ENCODE assay signal across 1 cellular context in genomic region chr15:44728576-44729393, GRCh38.
TF ChIP-seq lines count a peak whose summit lies in the region.

No MANE protein-coding gene starts in this region.

TF ChIP-seq in HEK293, 187 proteins besides CTCF, POLR2A, EP300 and RAD21 (continued from another document):
- no peak for TF ChIP-seq GFI1B (tag by site-specific recombination; IDR thresholded peaks at IDR 0.05)
- TF ChIP-seq ZNF623 (tag by site-specific recombination; IDR thresholded peaks at IDR 0.05) = no peak
- no peak for TF ChIP-seq ZFP37 (tag by site-specific recombination; IDR thresholded peaks at IDR 0.05)
- TF ChIP-seq ZFP3 (tag by site-specific recombination; IDR thresholded peaks at IDR 0.05; ENCODE audit: low read depth) = no peak
- TF ChIP-seq EGR2 (tag by site-specific recombination; IDR thresholded peaks at IDR 0.05; ENCODE audit: low read depth) = peak; percentile 88
- TF ChIP-seq ZNF529 (tag by site-specific recombination; IDR thresholded peaks at IDR 0.05; ENCODE audit: insufficient replicate concordance) = no peak
- 0 out of 2 replicates have a peak, but pooled peaks have one; percentile 21 for TF ChIP-seq OSR2 (tag by site-specific recombination; IDR thresholded peaks at IDR 0.05)
- TF ChIP-seq ZIC2 (tag by site-specific recombination; IDR thresholded peaks at IDR 0.05) = peak; percentile 80
- TF ChIP-seq ZNF600 (tag by site-specific recombination; IDR thresholded peaks at IDR 0.05) = no peak; the same call in none of the 2 replicates
- TF ChIP-seq MZF1 (tag by site-specific recombination; IDR thresholded peaks at IDR 0.05; ENCODE audit: borderline replicate concordance) = no peak
- TF ChIP-seq HOXC10 (CRISPR knock-in tag; IDR thresholded peaks at IDR 0.05) = no peak
- no peak for TF ChIP-seq ZNF658 (tag by site-specific recombination; IDR thresholded peaks at IDR 0.05)
- TF ChIP-seq ZNF335 (tag by site-specific recombination; conservative IDR thresholded peaks at IDR 0.05) = no peak; the same call in none of the 2 replicates
- no peak for TF ChIP-seq ZNF791 (tag by site-specific recombination; IDR thresholded peaks at IDR 0.05)
- TF ChIP-seq ZNF366 (tag by site-specific recombination; conservative IDR thresholded peaks at IDR 0.05) = peak; percentile 89
- TF ChIP-seq ZNF514 (tag by site-specific recombination; IDR thresholded peaks at IDR 0.05) = no peak
- no peak for TF ChIP-seq MEIS1 (CRISPR knock-in tag; IDR thresholded peaks at IDR 0.05; ENCODE audit: borderline replicate concordance)
- no peak for TF ChIP-seq ZNF621 (tag by site-specific recombination; IDR thresholded peaks at IDR 0.05)
- TF ChIP-seq ZNF501 (tag by site-specific recombination; IDR thresholded peaks at IDR 0.05) = peak; percentile 73; the same call in 1 of the 2 replicates
- TF ChIP-seq ZEB2 (tag by site-specific recombination; IDR thresholded peaks at IDR 0.05) = peak; percentile 79
- no peak for TF ChIP-seq ZNF837 (tag by site-specific recombination; IDR thresholded peaks at IDR 0.05)
- no peak for TF ChIP-seq ZNF830 (tag by site-specific recombination; IDR thresholded peaks at IDR 0.05; ENCODE audit: low read depth)
- no peak for TF ChIP-seq ZNF114 (tag by site-specific recombination; IDR thresholded peaks at IDR 0.05)
- no peak for TF ChIP-seq ZNF596 (tag by site-specific recombination; IDR thresholded peaks at IDR 0.05)
- peak; percentile 64 for TF ChIP-seq PATZ1 (tag by site-specific recombination; IDR thresholded peaks at IDR 0.05)
- no peak for TF ChIP-seq ZNF19 (tag by site-specific recombination; IDR thresholded peaks at IDR 0.05; ENCODE audit: low read depth)
- TF ChIP-seq FEZF1 (tag by site-specific recombination; IDR thresholded peaks at IDR 0.05) = no peak; the same call in 1 of the 2 replicates
- no peak for TF ChIP-seq ZNF555 (tag by site-specific recombination; conservative IDR thresholded peaks at IDR 0.05)
- TF ChIP-seq ZNF404 (tag by site-specific recombination; IDR thresholded peaks at IDR 0.05) = no peak
- TF ChIP-seq MYNN (tag by site-specific recombination; IDR thresholded peaks at IDR 0.05; ENCODE audit: borderline replicate concordance) = no peak
- TF ChIP-seq ZNF311 (tag by site-specific recombination; IDR thresholded peaks at IDR 0.05; ENCODE audit: borderline replicate concordance) = no peak
- peak; percentile 86 for TF ChIP-seq GLIS1 (tag by site-specific recombination; IDR thresholded peaks at IDR 0.05)
- TF ChIP-seq ZNF580 (tag by site-specific recombination; IDR thresholded peaks at IDR 0.05) = no peak
- TF ChIP-seq KLF17 (tag by site-specific recombination; IDR thresholded peaks at IDR 0.05) = no peak
- peak; percentile 89 for TF ChIP-seq ZNF660 (tag by site-specific recombination; IDR thresholded peaks at IDR 0.05)
- no peak for TF ChIP-seq ZSCAN23 (tag by site-specific recombination; IDR thresholded peaks at IDR 0.05)
